ENCODE assay signal across 1 cellular context in the genomic region with DNA sequence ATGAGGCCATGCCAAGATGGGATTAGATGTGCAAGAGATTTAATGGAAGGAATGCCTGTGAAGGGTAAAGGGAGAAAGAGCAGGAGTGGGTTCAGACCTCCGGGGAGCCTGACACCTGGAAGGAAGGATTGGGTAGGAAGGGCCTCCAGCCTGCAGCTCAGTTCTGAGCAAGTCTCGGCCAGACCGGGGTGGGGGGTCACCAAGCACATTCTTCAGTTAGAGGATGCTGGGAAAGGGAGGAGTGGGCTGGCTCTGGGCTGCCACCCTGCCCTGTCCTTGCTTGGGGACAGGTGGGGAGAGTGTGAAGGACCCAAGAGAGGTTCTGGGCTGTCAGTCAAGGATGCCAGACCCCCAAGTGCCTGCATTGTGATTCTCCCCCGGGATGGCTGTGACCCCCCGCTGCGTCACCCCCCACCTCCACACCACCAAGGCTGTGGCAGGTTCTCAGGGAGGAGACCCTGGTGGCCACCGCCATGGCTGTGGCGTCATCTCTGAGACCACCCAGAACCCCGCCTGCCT.
TF ChIP-seq lines count a peak whose summit lies in the region.

No MANE protein-coding gene starts in this region.

TF ChIP-seq in K562, 482 proteins besides CTCF, POLR2A, EP300 and RAD21 (continued from another document):
- TF ChIP-seq, protein P1, sequence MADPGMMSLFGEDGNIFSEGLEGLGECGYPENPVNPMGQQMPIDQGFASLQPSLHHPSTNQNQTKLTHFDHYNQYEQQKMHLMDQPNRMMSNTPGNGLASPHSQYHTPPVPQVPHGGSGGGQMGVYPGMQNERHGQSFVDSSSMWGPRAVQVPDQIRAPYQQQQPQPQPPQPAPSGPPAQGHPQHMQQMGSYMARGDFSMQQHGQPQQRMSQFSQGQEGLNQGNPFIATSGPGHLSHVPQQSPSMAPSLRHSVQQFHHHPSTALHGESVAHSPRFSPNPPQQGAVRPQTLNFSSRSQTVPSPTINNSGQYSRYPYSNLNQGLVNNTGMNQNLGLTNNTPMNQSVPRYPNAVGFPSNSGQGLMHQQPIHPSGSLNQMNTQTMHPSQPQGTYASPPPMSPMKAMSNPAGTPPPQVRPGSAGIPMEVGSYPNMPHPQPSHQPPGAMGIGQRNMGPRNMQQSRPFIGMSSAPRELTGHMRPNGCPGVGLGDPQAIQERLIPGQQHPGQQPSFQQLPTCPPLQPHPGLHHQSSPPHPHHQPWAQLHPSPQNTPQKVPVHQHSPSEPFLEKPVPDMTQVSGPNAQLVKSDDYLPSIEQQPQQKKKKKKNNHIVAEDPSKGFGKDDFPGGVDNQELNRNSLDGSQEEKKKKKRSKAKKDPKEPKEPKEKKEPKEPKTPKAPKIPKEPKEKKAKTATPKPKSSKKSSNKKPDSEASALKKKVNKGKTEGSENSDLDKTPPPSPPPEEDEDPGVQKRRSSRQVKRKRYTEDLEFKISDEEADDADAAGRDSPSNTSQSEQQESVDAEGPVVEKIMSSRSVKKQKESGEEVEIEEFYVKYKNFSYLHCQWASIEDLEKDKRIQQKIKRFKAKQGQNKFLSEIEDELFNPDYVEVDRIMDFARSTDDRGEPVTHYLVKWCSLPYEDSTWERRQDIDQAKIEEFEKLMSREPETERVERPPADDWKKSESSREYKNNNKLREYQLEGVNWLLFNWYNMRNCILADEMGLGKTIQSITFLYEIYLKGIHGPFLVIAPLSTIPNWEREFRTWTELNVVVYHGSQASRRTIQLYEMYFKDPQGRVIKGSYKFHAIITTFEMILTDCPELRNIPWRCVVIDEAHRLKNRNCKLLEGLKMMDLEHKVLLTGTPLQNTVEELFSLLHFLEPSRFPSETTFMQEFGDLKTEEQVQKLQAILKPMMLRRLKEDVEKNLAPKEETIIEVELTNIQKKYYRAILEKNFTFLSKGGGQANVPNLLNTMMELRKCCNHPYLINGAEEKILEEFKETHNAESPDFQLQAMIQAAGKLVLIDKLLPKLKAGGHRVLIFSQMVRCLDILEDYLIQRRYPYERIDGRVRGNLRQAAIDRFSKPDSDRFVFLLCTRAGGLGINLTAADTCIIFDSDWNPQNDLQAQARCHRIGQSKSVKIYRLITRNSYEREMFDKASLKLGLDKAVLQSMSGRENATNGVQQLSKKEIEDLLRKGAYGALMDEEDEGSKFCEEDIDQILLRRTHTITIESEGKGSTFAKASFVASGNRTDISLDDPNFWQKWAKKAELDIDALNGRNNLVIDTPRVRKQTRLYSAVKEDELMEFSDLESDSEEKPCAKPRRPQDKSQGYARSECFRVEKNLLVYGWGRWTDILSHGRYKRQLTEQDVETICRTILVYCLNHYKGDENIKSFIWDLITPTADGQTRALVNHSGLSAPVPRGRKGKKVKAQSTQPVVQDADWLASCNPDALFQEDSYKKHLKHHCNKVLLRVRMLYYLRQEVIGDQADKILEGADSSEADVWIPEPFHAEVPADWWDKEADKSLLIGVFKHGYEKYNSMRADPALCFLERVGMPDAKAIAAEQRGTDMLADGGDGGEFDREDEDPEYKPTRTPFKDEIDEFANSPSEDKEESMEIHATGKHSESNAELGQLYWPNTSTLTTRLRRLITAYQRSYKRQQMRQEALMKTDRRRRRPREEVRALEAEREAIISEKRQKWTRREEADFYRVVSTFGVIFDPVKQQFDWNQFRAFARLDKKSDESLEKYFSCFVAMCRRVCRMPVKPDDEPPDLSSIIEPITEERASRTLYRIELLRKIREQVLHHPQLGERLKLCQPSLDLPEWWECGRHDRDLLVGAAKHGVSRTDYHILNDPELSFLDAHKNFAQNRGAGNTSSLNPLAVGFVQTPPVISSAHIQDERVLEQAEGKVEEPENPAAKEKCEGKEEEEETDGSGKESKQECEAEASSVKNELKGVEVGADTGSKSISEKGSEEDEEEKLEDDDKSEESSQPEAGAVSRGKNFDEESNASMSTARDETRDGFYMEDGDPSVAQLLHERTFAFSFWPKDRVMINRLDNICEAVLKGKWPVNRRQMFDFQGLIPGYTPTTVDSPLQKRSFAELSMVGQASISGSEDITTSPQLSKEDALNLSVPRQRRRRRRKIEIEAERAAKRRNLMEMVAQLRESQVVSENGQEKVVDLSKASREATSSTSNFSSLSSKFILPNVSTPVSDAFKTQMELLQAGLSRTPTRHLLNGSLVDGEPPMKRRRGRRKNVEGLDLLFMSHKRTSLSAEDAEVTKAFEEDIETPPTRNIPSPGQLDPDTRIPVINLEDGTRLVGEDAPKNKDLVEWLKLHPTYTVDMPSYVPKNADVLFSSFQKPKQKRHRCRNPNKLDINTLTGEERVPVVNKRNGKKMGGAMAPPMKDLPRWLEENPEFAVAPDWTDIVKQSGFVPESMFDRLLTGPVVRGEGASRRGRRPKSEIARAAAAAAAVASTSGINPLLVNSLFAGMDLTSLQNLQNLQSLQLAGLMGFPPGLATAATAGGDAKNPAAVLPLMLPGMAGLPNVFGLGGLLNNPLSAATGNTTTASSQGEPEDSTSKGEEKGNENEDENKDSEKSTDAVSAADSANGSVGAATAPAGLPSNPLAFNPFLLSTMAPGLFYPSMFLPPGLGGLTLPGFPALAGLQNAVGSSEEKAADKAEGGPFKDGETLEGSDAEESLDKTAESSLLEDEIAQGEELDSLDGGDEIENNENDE (IDR thresholded peaks at IDR 0.05; ENCODE audit: low read depth, low read length) = no peak
- TF ChIP-seq, protein P2, sequence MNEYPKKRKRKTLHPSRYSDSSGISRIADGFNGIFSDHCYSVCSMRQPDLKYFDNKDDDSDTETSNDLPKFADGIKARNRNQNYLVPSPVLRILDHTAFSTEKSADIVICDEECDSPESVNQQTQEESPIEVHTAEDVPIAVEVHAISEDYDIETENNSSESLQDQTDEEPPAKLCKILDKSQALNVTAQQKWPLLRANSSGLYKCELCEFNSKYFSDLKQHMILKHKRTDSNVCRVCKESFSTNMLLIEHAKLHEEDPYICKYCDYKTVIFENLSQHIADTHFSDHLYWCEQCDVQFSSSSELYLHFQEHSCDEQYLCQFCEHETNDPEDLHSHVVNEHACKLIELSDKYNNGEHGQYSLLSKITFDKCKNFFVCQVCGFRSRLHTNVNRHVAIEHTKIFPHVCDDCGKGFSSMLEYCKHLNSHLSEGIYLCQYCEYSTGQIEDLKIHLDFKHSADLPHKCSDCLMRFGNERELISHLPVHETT (CRISPR knock-in tag; conservative IDR thresholded peaks at IDR 0.05 in 1 of 2, IDR thresholded peaks at IDR 0.05 in 1 of 2) = no peak
- no peak for TF ChIP-seq ZNF24 (IDR thresholded peaks at IDR 0.05)
- TF ChIP-seq, protein P3, sequence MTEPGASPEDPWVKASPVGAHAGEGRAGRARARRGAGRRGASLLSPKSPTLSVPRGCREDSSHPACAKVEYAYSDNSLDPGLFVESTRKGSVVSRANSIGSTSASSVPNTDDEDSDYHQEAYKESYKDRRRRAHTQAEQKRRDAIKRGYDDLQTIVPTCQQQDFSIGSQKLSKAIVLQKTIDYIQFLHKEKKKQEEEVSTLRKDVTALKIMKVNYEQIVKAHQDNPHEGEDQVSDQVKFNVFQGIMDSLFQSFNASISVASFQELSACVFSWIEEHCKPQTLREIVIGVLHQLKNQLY (CRISPR knock-in tag; conservative IDR thresholded peaks at IDR 0.05) = no peak
- TF ChIP-seq ZBTB8A (IDR thresholded peaks at IDR 0.05; ENCODE audit: partially characterized antibody) = no peak
- TF ChIP-seq, protein P4, sequence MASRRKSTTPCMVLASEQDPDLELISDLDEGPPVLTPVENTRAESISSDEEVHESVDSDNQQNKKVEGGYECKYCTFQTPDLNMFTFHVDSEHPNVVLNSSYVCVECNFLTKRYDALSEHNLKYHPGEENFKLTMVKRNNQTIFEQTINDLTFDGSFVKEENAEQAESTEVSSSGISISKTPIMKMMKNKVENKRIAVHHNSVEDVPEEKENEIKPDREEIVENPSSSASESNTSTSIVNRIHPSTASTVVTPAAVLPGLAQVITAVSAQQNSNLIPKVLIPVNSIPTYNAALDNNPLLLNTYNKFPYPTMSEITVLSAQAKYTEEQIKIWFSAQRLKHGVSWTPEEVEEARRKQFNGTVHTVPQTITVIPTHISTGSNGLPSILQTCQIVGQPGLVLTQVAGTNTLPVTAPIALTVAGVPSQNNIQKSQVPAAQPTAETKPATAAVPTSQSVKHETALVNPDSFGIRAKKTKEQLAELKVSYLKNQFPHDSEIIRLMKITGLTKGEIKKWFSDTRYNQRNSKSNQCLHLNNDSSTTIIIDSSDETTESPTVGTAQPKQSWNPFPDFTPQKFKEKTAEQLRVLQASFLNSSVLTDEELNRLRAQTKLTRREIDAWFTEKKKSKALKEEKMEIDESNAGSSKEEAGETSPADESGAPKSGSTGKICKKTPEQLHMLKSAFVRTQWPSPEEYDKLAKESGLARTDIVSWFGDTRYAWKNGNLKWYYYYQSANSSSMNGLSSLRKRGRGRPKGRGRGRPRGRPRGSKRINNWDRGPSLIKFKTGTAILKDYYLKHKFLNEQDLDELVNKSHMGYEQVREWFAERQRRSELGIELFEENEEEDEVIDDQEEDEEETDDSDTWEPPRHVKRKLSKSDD (conservative IDR thresholded peaks at IDR 0.05; ENCODE audit: low read length) = no peak
- TF ChIP-seq, protein P5, sequence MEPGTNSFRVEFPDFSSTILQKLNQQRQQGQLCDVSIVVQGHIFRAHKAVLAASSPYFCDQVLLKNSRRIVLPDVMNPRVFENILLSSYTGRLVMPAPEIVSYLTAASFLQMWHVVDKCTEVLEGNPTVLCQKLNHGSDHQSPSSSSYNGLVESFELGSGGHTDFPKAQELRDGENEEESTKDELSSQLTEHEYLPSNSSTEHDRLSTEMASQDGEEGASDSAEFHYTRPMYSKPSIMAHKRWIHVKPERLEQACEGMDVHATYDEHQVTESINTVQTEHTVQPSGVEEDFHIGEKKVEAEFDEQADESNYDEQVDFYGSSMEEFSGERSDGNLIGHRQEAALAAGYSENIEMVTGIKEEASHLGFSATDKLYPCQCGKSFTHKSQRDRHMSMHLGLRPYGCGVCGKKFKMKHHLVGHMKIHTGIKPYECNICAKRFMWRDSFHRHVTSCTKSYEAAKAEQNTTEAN (CRISPR knock-in tag; IDR thresholded peaks at IDR 0.05) = no peak
- TF ChIP-seq, protein P6, sequence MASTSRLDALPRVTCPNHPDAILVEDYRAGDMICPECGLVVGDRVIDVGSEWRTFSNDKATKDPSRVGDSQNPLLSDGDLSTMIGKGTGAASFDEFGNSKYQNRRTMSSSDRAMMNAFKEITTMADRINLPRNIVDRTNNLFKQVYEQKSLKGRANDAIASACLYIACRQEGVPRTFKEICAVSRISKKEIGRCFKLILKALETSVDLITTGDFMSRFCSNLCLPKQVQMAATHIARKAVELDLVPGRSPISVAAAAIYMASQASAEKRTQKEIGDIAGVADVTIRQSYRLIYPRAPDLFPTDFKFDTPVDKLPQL (IDR thresholded peaks at IDR 0.05; ENCODE audit: extremely low read depth, insufficient read length) = no peak
